10 cellular contexts compared by ENCODE assay signal in genomic region chr14:73696466-73697390, GRCh38. TPM values are rescaled to one million over a fixed set of nuclear protein-coding genes. Genes with fewer than 3 reads are reported as not detected.
A peak's percentile ranks its signal among the peaks of the same experiment; 100 is the strongest.
DNase-seq lines count a peak whose midpoint lies in the region; ATAC-seq and TF ChIP-seq lines count a peak whose summit lies in the region.
"Had no signal": no experiment of that assay in that cellular context is flagged by ENCODE, and none has a peak within 500 bp of the region (broad histone marks: within the 10 kb centered on the region; RNA-seq: fewer than 3 reads in every experiment).

No MANE protein-coding gene starts in this region.

- H3F3A ChIP-seq in SK-N-SH (replicated peaks; ENCODE audit: insufficient read depth), result peaks cover 6% of the 10 kb centered on the region

- no peaks in the 10 kb centered on the region for H3K9me3 Mint-ChIP-seq in osteocyte (ENCODE audit: unreplicated experiment)
- no peaks in the 10 kb centered on the region for H3K9me3 Mint-ChIP-seq in CD8-positive, alpha-beta memory T cell

- H3K4me3 ChIP-seq in SK-N-SH (ENCODE audit: low read depth in 2 of 2, low read length in 1 of 2), result no peak overlapping the region
- no peak overlapping the region for H3K4me3 ChIP-seq in CD8-positive, alpha-beta memory T cell (ENCODE audit: low read length)

- peak overlapping the region; percentile 28 for H3K27ac Mint-ChIP-seq in osteocyte (ENCODE audit: unreplicated experiment)
- peak overlapping the region in 2 of 8 donors; percentile 4 to 6 for H3K27ac Mint-ChIP-seq in CD8-positive, alpha-beta memory T cell

- no peaks in the 10 kb centered on the region for H3K9me3 ChIP-seq in SK-N-SH
- no peaks in the 10 kb centered on the region for H3K9me3 ChIP-seq in CD8-positive, alpha-beta memory T cell (ENCODE audit: low read length)

- no peaks in the 10 kb centered on the region for H3K27me3 ChIP-seq in SK-N-SH (ENCODE audit: insufficient read depth)
- H3K27me3 ChIP-seq in CD8-positive, alpha-beta memory T cell (ENCODE audit: insufficient read depth, low read length, poor library complexity, severe bottlenecking), result no peaks in the 10 kb centered on the region

- ATAC-seq in SK-N-SH treated with all-trans-retinoic acid at 6 μM for 48 hours (no peak; the same call in 1 of the 3 replicates), HG02763 (IDR thresholded peaks at IDR 0.05; ENCODE audit: unreplicated experiment) (peak; percentile 69)

- TF ChIP-seq CTCF in SK-N-SH (IDR thresholded peaks at IDR 0.05) (no peak), osteocyte (IDR thresholded peaks at IDR 0.05) (no peak)

- WGBS in SK-N-SH (ENCODE audit: low lambda C conversion rate), result 66% methylated on average over 2 of the region's 2 CpGs

- no peak for DNase-seq in SK-N-SH
- DNase-seq in SIG-M5 treated with dmso at 0.1 percent for 504 hours (lab: John Stamatoyannopoulos, UW; ENCODE audit: unreplicated experiment), result peak; percentile 46
- no peak for DNase-seq in osteocyte (ENCODE audit: extremely low spot score, unreplicated experiment)
- DNase-seq in NCI-H345 treated with DMSO at 0.1 percent for 48 hours (lab: John Stamatoyannopoulos, UW; ENCODE audit: unreplicated experiment), result no peak
- DNase-seq in T1000 (lab: John Stamatoyannopoulos, UW), result no peak
- no peak for DNase-seq in CD8-positive, alpha-beta memory T cell
- DNase-seq: 8988T, SHP77 treated with DMSO at 0.1 percent for 48 hours had no signal

- H3K36me3 Mint-ChIP-seq in osteocyte (ENCODE audit: unreplicated experiment), result peaks cover 20% of the 10 kb centered on the region
- peaks cover 0 to 18% (median 4%) of the 10 kb centered on the region in 3 donors for H3K36me3 Mint-ChIP-seq in CD8-positive, alpha-beta memory T cell

- no peaks in the 10 kb centered on the region for H3K79me2 ChIP-seq in SK-N-SH (ENCODE audit: insufficient read depth)

- H2AFZ ChIP-seq in SK-N-SH (ENCODE audit: low read depth), result no peak overlapping the region

- peaks cover 3 to 27% of the 10 kb centered on the region in 2 experiments for H3K36me3 ChIP-seq in SK-N-SH (replicated peaks in 1 of 2; ENCODE audit: control insufficient read depth in 1 of 2, insufficient read depth in 2 of 2, low read length in 1 of 2)
- no peaks in the 10 kb centered on the region for H3K36me3 ChIP-seq in CD8-positive, alpha-beta memory T cell (ENCODE audit: insufficient read depth, low read length)

- no peak overlapping the region for H3K4me3 Mint-ChIP-seq in osteocyte (ENCODE audit: unreplicated experiment)
- no peak overlapping the region for H3K4me3 Mint-ChIP-seq in CD8-positive, alpha-beta memory T cell

- no peak for TF ChIP-seq RAD21 in SK-N-SH (IDR thresholded peaks at IDR 0.05; ENCODE audit: low read length)

- CTCF ChIA-PET in SK-N-SH (lab: Yijun Ruan, JAX), result interaction anchor here (0.6 to 1.4 kb wide), 4 partner anchors 9 to 51 kb away, joined by 3 to 5 read pairs (median 4); no protein-coding TSS in a partner anchor
- CTCF ChIA-PET in CD8-positive, alpha-beta memory T cell (lab: Charles Lee), result no interaction called here

- H3K9ac ChIP-seq in SK-N-SH, result no peak overlapping the region

- H3K4me1 ChIP-seq in SK-N-SH (ENCODE audit: control insufficient read depth in 1 of 2, insufficient read depth in 2 of 2, low read depth in 1 of 2, low read length in 1 of 2), result 0 out of 4 replicates have a peak, but pooled peaks cover 0 to 6% of the 10 kb centered on the region in 2 experiments
- no peaks in the 10 kb centered on the region for H3K4me1 ChIP-seq in CD8-positive, alpha-beta memory T cell (ENCODE audit: insufficient read depth, low read length)

- peak overlapping the region in 1 of 2 experiments; percentile 50; a peak in 2 of 4 replicates for H3K27ac ChIP-seq in SK-N-SH (ENCODE audit: low read depth in 2 of 2, low read length in 1 of 2)
- no peak overlapping the region for H3K27ac ChIP-seq in CD8-positive, alpha-beta memory T cell (ENCODE audit: low read depth, low read length)

- H3K4me2 ChIP-seq in SK-N-SH, result no peak overlapping the region

- no peak for TF ChIP-seq EP300 in SK-N-SH (IDR thresholded peaks at IDR 0.05; ENCODE audit: borderline replicate concordance in 1 of 2, low read depth in 1 of 2, low read length in 1 of 2)

- H3K27me3 Mint-ChIP-seq in osteocyte (ENCODE audit: unreplicated experiment), result no peaks in the 10 kb centered on the region
- H3K27me3 Mint-ChIP-seq in CD8-positive, alpha-beta memory T cell, result no peaks in the 10 kb centered on the region

- H4K20me1 ChIP-seq in SK-N-SH (ENCODE audit: insufficient read depth), result no peaks in the 10 kb centered on the region

- H3K9me2 ChIP-seq in SK-N-SH, result no peaks in the 10 kb centered on the region

- POLR2A ChIA-PET in SK-N-SH (lab: Yijun Ruan, JAX), result no interaction called here
- POLR2A ChIA-PET in CD8-positive, alpha-beta memory T cell (lab: Charles Lee), result no interaction called here

- peaks cover 10% of the 10 kb centered on the region for H3K4me1 Mint-ChIP-seq in osteocyte (ENCODE audit: unreplicated experiment)
- H3K4me1 Mint-ChIP-seq in CD8-positive, alpha-beta memory T cell, result no peaks in the 10 kb centered on the region

TF ChIP-seq in SK-N-SH, 30 proteins besides CTCF, POLR2A, EP300 and RAD21:
- no peak for TF ChIP-seq MXI1 (IDR thresholded peaks at IDR 0.05; ENCODE audit: low read depth, low read length)
- peak; percentile 20; the same call in 1 of the 2 replicates for TF ChIP-seq TCF12 (IDR thresholded peaks at IDR 0.05)
- peak; percentile 34; the same call in 1 of the 2 replicates for TF ChIP-seq PBX3 (IDR thresholded peaks at IDR 0.05)
- TF ChIP-seq RFX5 (IDR thresholded peaks at IDR 0.05; ENCODE audit: low read length), result no peak
- TF ChIP-seq JUND (IDR thresholded peaks at IDR 0.05), result peak; percentile 45; the same call in 1 of the 2 replicates
- no peak for TF ChIP-seq MAX (IDR thresholded peaks at IDR 0.05; ENCODE audit: low read depth)
- TF ChIP-seq FOXM1 (IDR thresholded peaks at IDR 0.05; ENCODE audit: low read depth), result no peak
- TF ChIP-seq FOSL2 (IDR thresholded peaks at IDR 0.05; ENCODE audit: borderline replicate concordance, low read depth), result peak; percentile 59; the same call in 1 of the 2 replicates

TF ChIP-seq in SK-N-SH treated with all-trans-retinoic acid at 6 μM for 48 hours, 23 proteins besides CTCF, POLR2A, EP300 and RAD21:
- TF ChIP-seq ARNTL (CRISPR knock-in tag; IDR thresholded peaks at IDR 0.05; ENCODE audit: borderline replicate concordance, low read depth) (no peak), CSRNP3 (CRISPR knock-in tag; IDR thresholded peaks at IDR 0.05) (no peak), GLIS3 (CRISPR knock-in tag; IDR thresholded peaks at IDR 0.05) (no peak), ZFP30 (CRISPR knock-in tag; IDR thresholded peaks at IDR 0.05) (no peak)
TF ChIP-seq in SK-N-SH treated with all-trans-retinoic acid at 6 μM for 48 hours: peak in this region for 0.

RNA-seq across cellular contexts. Expression of gene PNMA1, which starts 17.5 kb away (rescaled TPM):
- polyA plus RNA-seq in SK-N-SH (2012; rRNA removed), result 19.5 and 31.5 TPM in 2 replicates
- 40.3 and 44.6 TPM in 2 replicates for polyA plus RNA-seq in SK-N-SH (2012; cell fraction: cytosol; rRNA removed)
- polyA plus RNA-seq in SK-N-SH (2012; cell fraction: nucleus; rRNA removed), result 28.6 and 29.8 TPM in 2 replicates
- total RNA-seq in osteocyte, result 81.4 and 81.8 TPM in 2 replicates
- 10 to 100 TPM; 56.8 to 61.0 TPM for total RNA-seq in CD8-positive, alpha-beta memory T cell
- polyA plus RNA-seq in CD8-positive, alpha-beta memory T cell, result 43.7 TPM

RNA-seq across cellular contexts. Expression of gene DNAL1, which starts 51.9 kb away (rescaled TPM):
- polyA plus RNA-seq in SK-N-SH (2012; rRNA removed), result 2.6 and 3.6 TPM in 2 replicates
- 4.6 and 7.2 TPM in 2 replicates for polyA plus RNA-seq in SK-N-SH (2012; cell fraction: cytosol; rRNA removed)
- polyA plus RNA-seq in SK-N-SH (2012; cell fraction: nucleus; rRNA removed), result 2.2 and 3.5 TPM in 2 replicates
- 12.5 and 12.7 TPM in 2 replicates for total RNA-seq in osteocyte
- total RNA-seq in CD8-positive, alpha-beta memory T cell, result 10 to 100 TPM in 1 of 2 experiments, 1 to 10 TPM in 1; 8.1 to 10.9 TPM
- 5.8 TPM for polyA plus RNA-seq in CD8-positive, alpha-beta memory T cell
